ENCODE assay signal across 11 cellular contexts in genomic region chr4:147793973-147794690, GRCh38.
DNase-seq lines count a peak whose midpoint lies in the region; ATAC-seq, FAIRE-seq and TF ChIP-seq lines count a peak whose summit lies in the region.
"Had no signal": no experiment of that assay in that cellular context is flagged by ENCODE, and none has a peak within 500 bp of the region (broad histone marks: within the 10 kb centered on the region; RNA-seq: fewer than 3 reads in every experiment).

No MANE protein-coding gene starts in this region.

- H3K27ac Mint-ChIP-seq in effector memory CD8-positive, alpha-beta T cell: peak overlapping the region; percentile 30 to 92

- H3K4me3 ChIP-seq in A549: no peak overlapping the region
- H3K4me3 ChIP-seq: transverse colon had no signal

- H3K27me3 Mint-ChIP-seq in effector memory CD8-positive, alpha-beta T cell: no peaks in the 10 kb centered on the region

- no peaks in the 10 kb centered on the region for H3K9me3 Mint-ChIP-seq in effector memory CD8-positive, alpha-beta T cell

- H3K36me3 Mint-ChIP-seq in effector memory CD8-positive, alpha-beta T cell (ENCODE audit: insufficient read depth): peaks cover 4% of the 10 kb centered on the region

- TF ChIP-seq RAD21 in A549 (conservative IDR thresholded peaks at IDR 0.05 in 1 of 2, IDR thresholded peaks at IDR 0.05 in 1 of 2): no peak

- no peaks in the 10 kb centered on the region for H3K9me3 ChIP-seq in A549
- H3K9me3 ChIP-seq: transverse colon had no signal

- H3K4me3 Mint-ChIP-seq in effector memory CD8-positive, alpha-beta T cell: peak overlapping the region; percentile 76 to 81

- ATAC-seq in A549 (peak in 1 of 2 experiments; percentile 24; a peak in 1 of 6 replicates), GM18909 (IDR thresholded peaks at IDR 0.05; ENCODE audit: poor library complexity, unreplicated experiment) (peak; percentile 38), HG03354 (IDR thresholded peaks at IDR 0.05; ENCODE audit: poor library complexity, severe bottlenecking, unreplicated experiment) (peak; percentile 30), GM19324 (IDR thresholded peaks at IDR 0.05; ENCODE audit: low FRiP score, unreplicated experiment) (no peak)
- ATAC-seq in effector memory CD8-positive, alpha-beta T cell (replicated peaks): peak; percentile 67

- peaks cover 34 to 36% of the 10 kb centered on the region in 2 donors for H3K4me1 Mint-ChIP-seq in effector memory CD8-positive, alpha-beta T cell (ENCODE audit: low read depth in 2 of 2)

- 0 out of 6 replicates have a peak overlapping the region, but pooled peaks of 1 of the 2 experiments have one; percentile 5 for H3K27ac ChIP-seq in A549
- H3K27ac ChIP-seq: C4-2B, transverse colon had no signal

- DNase-seq in A549 (ENCODE audit: low read depth in 1 of 2, low spot score in 1 of 2) (no peak), NCI-H187 treated with DMSO at 0.1 percent for 48 hours (lab: John Stamatoyannopoulos, UW) (no peak), RPMI8226 (no peak)
- DNase-seq in effector memory CD8-positive, alpha-beta T cell: peak in 1 of 3 experiments; percentile 13
- no peak for DNase-seq in stimulated activated CD4-positive, alpha-beta T cell treated with anti-CD3 and anti-CD28 coated beads, Interleukin-2, amount 100 ng/mL, for 24 hours
- DNase-seq: left cardiac atrium, transverse colon had no signal

- no peak for FAIRE-seq in A549 (lab: Jason Lieb, UNC)

- TF ChIP-seq CTCF in A549 (IDR thresholded peaks at IDR 0.05): no peak

- H3K4me2 ChIP-seq in A549: peak overlapping the region; percentile 40

- CTCF ChIA-PET in A549 (lab: Yijun Ruan, JAX): interaction anchor here (1.0 kb wide), 1 partner anchor 73 kb away, joined by 3 read pairs; no protein-coding TSS in a partner anchor

- POLR2A ChIA-PET in A549 (lab: Yijun Ruan, JAX): no interaction called here

- H3K4me1 ChIP-seq in A549: peaks cover 28% of the 10 kb centered on the region

- 74% methylated on average over 4 of the region's 4 CpGs for whole genome bisulfite sequencing in A549 (ENCODE audit: missing lambda C conversion rate)

- no peak for TF ChIP-seq POLR2A in A549 (IDR thresholded peaks at IDR 0.05; ENCODE audit: low read length)

- TF ChIP-seq EP300 in A549 (IDR thresholded peaks at IDR 0.05): no peak

TF ChIP-seq in A549, 52 proteins besides CTCF, POLR2A, EP300 and RAD21:
- no peak for TF ChIP-seq MAFK (IDR thresholded peaks at IDR 0.05; ENCODE audit: partially characterized antibody)
- TF ChIP-seq E2F6 (IDR thresholded peaks at IDR 0.05; ENCODE audit: borderline replicate concordance, low read depth): no peak
- no peak for TF ChIP-seq CHD4 (IDR thresholded peaks at IDR 0.05; ENCODE audit: borderline replicate concordance)
- TF ChIP-seq CBX8 (IDR thresholded peaks at IDR 0.05): no peak
- TF ChIP-seq, protein P1, sequence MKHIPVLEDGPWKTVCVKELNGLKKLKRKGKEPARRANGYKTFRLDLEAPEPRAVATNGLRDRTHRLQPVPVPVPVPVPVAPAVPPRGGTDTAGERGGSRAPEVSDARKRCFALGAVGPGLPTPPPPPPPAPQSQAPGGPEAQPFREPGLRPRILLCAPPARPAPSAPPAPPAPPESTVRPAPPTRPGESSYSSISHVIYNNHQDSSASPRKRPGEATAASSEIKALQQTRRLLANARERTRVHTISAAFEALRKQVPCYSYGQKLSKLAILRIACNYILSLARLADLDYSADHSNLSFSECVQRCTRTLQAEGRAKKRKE (CRISPR knock-in tag; IDR thresholded peaks at IDR 0.05; ENCODE audit: low read depth): no peak
